Comparison of ENCODE assay signal across 7 cellular contexts in the genomic region with DNA sequence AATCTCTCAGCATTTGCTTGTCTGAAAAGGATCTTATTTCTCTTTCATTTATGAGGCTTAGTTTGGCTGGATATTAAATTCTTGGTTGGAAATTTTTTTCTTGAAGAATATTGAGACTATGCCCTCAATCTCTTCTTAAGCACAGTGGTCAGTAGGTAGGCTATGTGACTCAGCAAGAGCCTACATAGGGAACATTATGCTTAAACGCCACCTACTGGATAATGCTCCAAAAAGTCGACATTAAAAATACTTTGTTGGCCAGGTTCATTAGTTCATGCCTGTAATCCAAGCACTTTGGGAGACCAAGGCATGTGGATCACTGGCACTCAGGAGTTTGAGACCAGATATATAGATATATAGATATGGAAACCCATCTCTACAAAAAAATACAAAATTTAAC.
DNase-seq lines count a peak whose midpoint lies in the region; ATAC-seq and TF ChIP-seq lines count a peak whose summit lies in the region.

No MANE protein-coding gene starts in this region.

- TF ChIP-seq POLR2A in NB4 (IDR thresholded peaks at IDR 0.05; ENCODE audit: extremely low read depth, insufficient read length): no peak

- peak; percentile 24 for TF ChIP-seq CTCF in NB4 (IDR thresholded peaks at IDR 0.05; ENCODE audit: low read depth, low read length)
- TF ChIP-seq CTCF in choroid plexus epithelial cell (conservative IDR thresholded peaks at IDR 0.05; ENCODE audit: low read depth, low read length): peak; percentile 56

- H3K4me3 ChIP-seq in NB4 (ENCODE audit: low read depth, low read length) (no peak overlapping the region), choroid plexus epithelial cell (ENCODE audit: low read depth, low read length) (no peak overlapping the region)

- ATAC-seq in GM18867 (IDR thresholded peaks at IDR 0.05; ENCODE audit: unreplicated experiment): peak; percentile 67
- no peak for ATAC-seq in HG03439 (IDR thresholded peaks at IDR 0.05; ENCODE audit: unreplicated experiment)
- ATAC-seq in HG03095 (IDR thresholded peaks at IDR 0.05; ENCODE audit: unreplicated experiment): no peak

- no peak overlapping the region for H3K27ac ChIP-seq in substantia nigra (ENCODE audit: low read depth, low read length, poor library complexity, severe bottlenecking)

- DNase-seq in NB4 (ENCODE audit: low read depth) (peak; percentile 41), choroid plexus epithelial cell (ENCODE audit: low read depth) (peak; percentile 86), renal cortical epithelial cell (ENCODE audit: low read depth) (peak; percentile 78), substantia nigra (lab: John Stamatoyannopoulos, UW) (no peak)

Comparison
In these comparisons a context has a peak if more than half of its experiments do, and no peak if none do; other contexts are left out.
1. DNase-seq: peak in NB4 (single experiment), choroid plexus epithelial cell (single experiment) and renal cortical epithelial cell (single experiment); none in substantia nigra (0 of 49).